12 cellular contexts compared by ENCODE assay signal in genomic region chrX:42094208-42094607, GRCh38.
DNase-seq lines count a peak whose midpoint lies in the region; ATAC-seq, FAIRE-seq and TF ChIP-seq lines count a peak whose summit lies in the region.
"Had no signal": no experiment of that assay in that cellular context is flagged by ENCODE, and none has a peak within 500 bp of the region (broad histone marks: within the 10 kb centered on the region; RNA-seq: fewer than 3 reads in every experiment).

No MANE protein-coding gene starts in this region.

- no peak for ATAC-seq in HG02973 (IDR thresholded peaks at IDR 0.05; ENCODE audit: unreplicated experiment)
- ATAC-seq: A549 had no signal

- H3K27me3 ChIP-seq in bronchial epithelial cell (ENCODE audit: control insufficient read depth, insufficient read depth, low read length): no peaks in the 10 kb centered on the region
- H3K27me3 ChIP-seq: esophagus muscularis mucosa, MG63 had no signal

- H3K27ac Mint-ChIP-seq in T-helper 2 cell treated with Interferon-gamma antibody and Interleukin-4, amounts not matched to agents 5 μg/mL and 100 μg/mL, for 36 hours: peak overlapping the region; percentile 31
- H3K27ac Mint-ChIP-seq in IgD-negative memory B cell (peak overlapping the region in 2 of 3 donors; percentile 4 to 67), osteocyte (ENCODE audit: unreplicated experiment) (peak overlapping the region; percentile 1)

- TF ChIP-seq CTCF in bronchial epithelial cell (IDR thresholded peaks at IDR 0.05; ENCODE audit: insufficient read depth, low read length, severe bottlenecking) (no peak), osteocyte (IDR thresholded peaks at IDR 0.05) (no peak)

- no peaks in the 10 kb centered on the region for H3K27me3 Mint-ChIP-seq in T-helper 2 cell treated with Interferon-gamma antibody and Interleukin-4, amounts not matched to agents 5 μg/mL and 100 μg/mL, for 36 hours (ENCODE audit: low read depth)
- peaks cover 8% of the 10 kb centered on the region for H3K27me3 Mint-ChIP-seq in IgD-negative memory B cell
- H3K27me3 Mint-ChIP-seq in osteocyte (ENCODE audit: unreplicated experiment): no peaks in the 10 kb centered on the region

- FAIRE-seq in bronchial epithelial cell (lab: Jason Lieb, UNC): no peak

- H3K36me3 ChIP-seq in bronchial epithelial cell (ENCODE audit: control insufficient read depth, insufficient read depth, low read length): no peaks in the 10 kb centered on the region
- H3K36me3 ChIP-seq: esophagus muscularis mucosa, MG63 had no signal

- H3K9me3 Mint-ChIP-seq in T-helper 2 cell treated with Interferon-gamma antibody and Interleukin-4, amounts not matched to agents 5 μg/mL and 100 μg/mL, for 36 hours: no peaks in the 10 kb centered on the region
- H3K9me3 Mint-ChIP-seq in IgD-negative memory B cell (no peaks in the 10 kb centered on the region), osteocyte (ENCODE audit: unreplicated experiment) (peaks cover 6% of the 10 kb centered on the region)

- no peaks in the 10 kb centered on the region for H3K36me3 Mint-ChIP-seq in T-helper 2 cell treated with Interferon-gamma antibody and Interleukin-4, amounts not matched to agents 5 μg/mL and 100 μg/mL, for 36 hours (ENCODE audit: low read depth)
- H3K36me3 Mint-ChIP-seq in IgD-negative memory B cell (no peaks in the 10 kb centered on the region), osteocyte (ENCODE audit: unreplicated experiment) (no peaks in the 10 kb centered on the region)

- no peak overlapping the region for H3K4me3 ChIP-seq in bronchial epithelial cell (ENCODE audit: low read depth, low read length)
- H3K4me3 ChIP-seq: A549, esophagus muscularis mucosa, MG63, PC-9 had no signal

- H3K4me3 Mint-ChIP-seq in T-helper 2 cell treated with Interferon-gamma antibody and Interleukin-4, amounts not matched to agents 5 μg/mL and 100 μg/mL, for 36 hours: no peak overlapping the region
- H3K4me3 Mint-ChIP-seq in IgD-negative memory B cell: peak overlapping the region; percentile 8 to 93 (median 78)
- H3K4me3 Mint-ChIP-seq in osteocyte (ENCODE audit: unreplicated experiment): no peak overlapping the region

- DNase-seq in T-helper 2 cell treated with Interferon-gamma antibody and Interleukin-4, amounts not matched to agents 5 μg/mL and 100 μg/mL, for 36 hours (ENCODE audit: low spot score): no peak
- no peak for DNase-seq in T-helper 2 cell
- peak; percentile 25 for DNase-seq in bronchial epithelial cell (ENCODE audit: low read depth)
- DNase-seq in osteocyte (ENCODE audit: extremely low spot score, unreplicated experiment): no peak
- no peak for DNase-seq in DMS 273 treated with DMSO at 0.1 percent for 48 hours (lab: John Stamatoyannopoulos, UW)
- no peak for DNase-seq in DMS153 (lab: John Stamatoyannopoulos, UW)
- DNase-seq: MG63, PC-9 had no signal

- H3K4me1 Mint-ChIP-seq in T-helper 2 cell treated with Interferon-gamma antibody and Interleukin-4, amounts not matched to agents 5 μg/mL and 100 μg/mL, for 36 hours (ENCODE audit: low read depth): peaks cover 18% of the 10 kb centered on the region
- H3K4me1 Mint-ChIP-seq in IgD-negative memory B cell: peaks cover 6 to 8% (median 8%) of the 10 kb centered on the region in 3 donors
- peaks cover 10% of the 10 kb centered on the region for H3K4me1 Mint-ChIP-seq in osteocyte (ENCODE audit: unreplicated experiment)

Comparison
In these comparisons a context has a peak if more than half of its experiments do, and no peak if none do; other contexts are left out.
1. H3K4me3 Mint-ChIP-seq: peak in IgD-negative memory B cell (4 of 4); none in T-helper 2 cell treated with Interferon-gamma antibody and Interleukin-4, amounts not matched to agents 5 μg/mL and 100 μg/mL, for 36 hours (single experiment) and osteocyte (single experiment).
2. Peak in every context shown above with its lines, with median percentiles within 50 percentile points of each other: H3K27ac Mint-ChIP-seq.